In genomic region chr17:74354123-74354522, GRCh38 we compare ENCODE assay signal across 9 cellular contexts. TPM values are rescaled to one million over a fixed set of nuclear protein-coding genes. Genes with fewer than 3 reads are reported as not detected.
DNase-seq lines count a peak whose midpoint lies in the region; TF ChIP-seq lines count a peak whose summit lies in the region.
"Had no signal": no experiment of that assay in that cellular context is flagged by ENCODE, and none has a peak within 500 bp of the region (broad histone marks: within the 10 kb centered on the region; RNA-seq: fewer than 3 reads in every experiment).

No MANE protein-coding gene starts in this region.

- H3K36me3 ChIP-seq in hepatocyte (replicated peaks; ENCODE audit: insufficient read depth, low read depth) = no peaks in the 10 kb centered on the region

- no peak for DNase-seq in GM12864 (ENCODE audit: low read depth)
- peak; percentile 12 to 68 for DNase-seq in NCI-H1930 (lab: John Stamatoyannopoulos, UW)
- DNase-seq in activated T-cell treated with anti-CD3 and anti-CD28 coated beads, Interleukin-2, amount 50 U/mL, for 24 hours = peak; percentile 64
- DNase-seq in hepatocyte (ENCODE audit: low spot score) = peak; percentile 75
- peak; percentile 40 for DNase-seq in stimulated activated CD8-positive, alpha-beta memory T cell treated with anti-CD3 and anti-CD28 coated beads, Interleukin-15, amount 100 ng/mL, for 24 hours (ENCODE audit: low read depth)
- DNase-seq in NK-92 (lab: John Stamatoyannopoulos, UW; ENCODE audit: unreplicated experiment) = no peak
- no peak for DNase-seq in NCI-H187 treated with DMSO at 0.1 percent for 48 hours (lab: John Stamatoyannopoulos, UW)
- DNase-seq in DMS 273 treated with DMSO at 0.1 percent for 48 hours (lab: John Stamatoyannopoulos, UW) = no peak

- no peaks in the 10 kb centered on the region for H3K4me1 ChIP-seq in hepatocyte (ENCODE audit: insufficient read depth)

- no peaks in the 10 kb centered on the region for H3K9me2 ChIP-seq in hepatocyte (replicated peaks; ENCODE audit: insufficient read depth)

- no peaks in the 10 kb centered on the region for H3K36me3 Mint-ChIP-seq in activated T-cell treated with anti-CD3 and anti-CD28 coated beads, Interleukin-2, amount 50 U/mL, for 24 hours (ENCODE audit: low read depth)

- H3K27me3 ChIP-seq in hepatocyte = peaks cover 68% of the 10 kb centered on the region

- peaks cover 8% of the 10 kb centered on the region for H3K4me1 Mint-ChIP-seq in activated T-cell treated with anti-CD3 and anti-CD28 coated beads, Interleukin-2, amount 50 U/mL, for 24 hours (ENCODE audit: low read depth)

- no peaks in the 10 kb centered on the region for H4K20me1 ChIP-seq in hepatocyte (ENCODE audit: insufficient read depth, poor library complexity, severe bottlenecking)

- H3K4me3 ChIP-seq in GM12864 (ENCODE audit: low read depth, low read length) = no peak overlapping the region
- no peak overlapping the region for H3K4me3 ChIP-seq in hepatocyte

- peaks cover 75% of the 10 kb centered on the region for H3K27me3 Mint-ChIP-seq in activated T-cell treated with anti-CD3 and anti-CD28 coated beads, Interleukin-2, amount 50 U/mL, for 24 hours

- no peak overlapping the region for H2AFZ ChIP-seq in hepatocyte

- no peaks in the 10 kb centered on the region for H3K9me3 ChIP-seq in hepatocyte (ENCODE audit: low read depth)

- TF ChIP-seq CTCF in GM12864 (IDR thresholded peaks at IDR 0.05; ENCODE audit: low read depth, low read length, missing control alignments) = peak; percentile 95
- peak; percentile 48 for TF ChIP-seq CTCF in hepatocyte (IDR thresholded peaks at IDR 0.05; ENCODE audit: poor library complexity)

- H3K27ac ChIP-seq in hepatocyte = no peak overlapping the region

- no peak overlapping the region for H3K27ac Mint-ChIP-seq in activated T-cell treated with anti-CD3 and anti-CD28 coated beads, Interleukin-2, amount 50 U/mL, for 24 hours

- H3K79me2 ChIP-seq in hepatocyte = no peaks in the 10 kb centered on the region

- no peak overlapping the region for H3K4me3 Mint-ChIP-seq in activated T-cell treated with anti-CD3 and anti-CD28 coated beads, Interleukin-2, amount 50 U/mL, for 24 hours

- 8% methylated on average over 21 of the region's 29 CpGs for WGBS in hepatocyte (ENCODE audit: low lambda C conversion rate, missing lambda C conversion rate)

- no peaks in the 10 kb centered on the region for H3K9me3 Mint-ChIP-seq in activated T-cell treated with anti-CD3 and anti-CD28 coated beads, Interleukin-2, amount 50 U/mL, for 24 hours

- H3K4me2 ChIP-seq in hepatocyte = no peak overlapping the region

RNA-seq across cellular contexts. Expression of gene BTBD17, which starts 7.5 kb away (rescaled TPM):
- total RNA-seq in hepatocyte = 1.3 TPM in 1 of 2 replicates, not detected in the other
- polyA plus RNA-seq in hepatocyte = 0.39 TPM in 1 of 2 replicates, not detected in the other
- total RNA-seq: glomerular endothelial cell had no signal

RNA-seq across cellular contexts. Expression of gene GPR142, which starts 13.2 kb away (rescaled TPM):
- total RNA-seq in hepatocyte = not detected in 2 replicates
- polyA plus RNA-seq in hepatocyte = not detected in 2 replicates
- total RNA-seq: glomerular endothelial cell had no signal

RNA-seq across cellular contexts. Expression of gene KIF19, which starts 28.1 kb away (rescaled TPM):
- total RNA-seq in hepatocyte = 0.20 and 0.80 TPM in 2 replicates
- 0.18 and 0.46 TPM in 2 replicates for polyA plus RNA-seq in hepatocyte

Comparison
In these comparisons a context has a peak if more than half of its experiments do, and no peak if none do; other contexts are left out.
1. DNase-seq: peak in NCI-H1930 (2 of 2), activated T-cell treated with anti-CD3 and anti-CD28 coated beads, Interleukin-2, amount 50 U/mL, for 24 hours (single experiment), hepatocyte (single experiment) and stimulated activated CD8-positive, alpha-beta memory T cell treated with anti-CD3 and anti-CD28 coated beads, Interleukin-15, amount 100 ng/mL, for 24 hours (single experiment); none in GM12864 (single experiment), NK-92 (single experiment), NCI-H187 treated with DMSO at 0.1 percent for 48 hours (single experiment) and DMS 273 treated with DMSO at 0.1 percent for 48 hours (single experiment).